In genomic region chr16:70679653-70680494, GRCh38 we compare ENCODE assay signal across 11 cellular contexts. TPM values are rescaled to one million over a fixed set of nuclear protein-coding genes. Genes with fewer than 3 reads are reported as not detected.
DNase-seq lines count a peak whose midpoint lies in the region; ATAC-seq, FAIRE-seq and TF ChIP-seq lines count a peak whose summit lies in the region.
"Had no signal": no experiment of that assay in that cellular context is flagged by ENCODE, and none has a peak within 500 bp of the region (broad histone marks: within the 10 kb centered on the region; RNA-seq: fewer than 3 reads in every experiment).

No MANE protein-coding gene starts in this region.

- no peak overlapping the region for H2BK120ac ChIP-seq in H9 (ENCODE audit: low read depth, low read length, poor library complexity, severe bottlenecking)

- H2BK5ac ChIP-seq in H9 (ENCODE audit: insufficient read length, low read length): no peak overlapping the region

- H2BK12ac ChIP-seq in H9 (ENCODE audit: insufficient read length, low read depth, low read length): no peak overlapping the region

- H3K79me2 ChIP-seq in H9 (ENCODE audit: insufficient read depth, low read length): no peaks in the 10 kb centered on the region

- H3K4me1 ChIP-seq in H9 (ENCODE audit: insufficient read depth, low read length) (no peaks in the 10 kb centered on the region), kidney (ENCODE audit: control insufficient read depth in 1 of 2, insufficient read depth in 1 of 2, low read depth in 1 of 2, low read length in 2 of 2) (peaks cover 3 to 31% of the 10 kb centered on the region in 2 donors), testis (peaks cover 30% of the 10 kb centered on the region)

- no peak for FAIRE-seq in kidney (lab: Jason Lieb, UNC)
- FAIRE-seq: keratinocyte had no signal

- ATAC-seq in HG03097 (IDR thresholded peaks at IDR 0.05; ENCODE audit: low FRiP score, unreplicated experiment): no peak
- no peak for ATAC-seq in HG03432 (IDR thresholded peaks at IDR 0.05; ENCODE audit: unreplicated experiment)
- no peak for ATAC-seq in GM21390 (IDR thresholded peaks at IDR 0.05; ENCODE audit: unreplicated experiment)

- H3K27ac Mint-ChIP-seq in H9 (no peak overlapping the region), immature natural killer cell (no peak overlapping the region)
- H3K27ac Mint-ChIP-seq: activated naive CD4-positive, alpha-beta T cell treated with anti-CD3 and anti-CD28 coated beads, Interleukin-2, amount 50 U/mL, for 24 hours had no signal

- intact Hi-C loops in kidney (cut with DNase I) (loop anchor here (5.0 kb wide), 1 partner anchor 92 kb away; no protein-coding TSS in a partner anchor), testis (cut with DNase I; ENCODE audit: low total_unique reads) (loop anchor here (5.0 kb wide), 1 partner anchor 92 kb away; no protein-coding TSS in a partner anchor)

- H3K4me2 ChIP-seq in H9 (ENCODE audit: insufficient read depth, insufficient read length, low read length): no peak overlapping the region

- in situ Hi-C loops in brain microvascular endothelial cell (cut with HindIII; ENCODE audit: low pct_ligation_motif_present, low sequenced_read_pairs): no loop called here

- H3K27me3 Mint-ChIP-seq in H9 (ENCODE audit: low read depth) (no peaks in the 10 kb centered on the region), immature natural killer cell (ENCODE audit: low read depth in 3 of 3) (peaks cover 0 to 2% (median 2%) of the 10 kb centered on the region in 3 donors)

- H3K23me2 ChIP-seq in H9 (ENCODE audit: insufficient read length, low read depth, low read length, poor library complexity, severe bottlenecking): peaks cover 1% of the 10 kb centered on the region

- no peak overlapping the region for H2AFZ ChIP-seq in H9 (ENCODE audit: low read length)

- no peaks in the 10 kb centered on the region for H3K27me3 ChIP-seq in H9 (ENCODE audit: insufficient read depth, low read length)
- H3K27me3 ChIP-seq in brain microvascular endothelial cell (replicated peaks): no peaks in the 10 kb centered on the region
- H3K27me3 ChIP-seq in testis: no peaks in the 10 kb centered on the region

- DNase-seq in H9 (peak; percentile 79), brain microvascular endothelial cell (no peak), kidney (peak; percentile 78), testis (no peak), immature natural killer cell (no peak)
- DNase-seq: SHP77 treated with DMSO at 0.1 percent for 48 hours had no signal

- H3K9me3 Mint-ChIP-seq in H9: no peaks in the 10 kb centered on the region; a peak in 1 of 5 replicates
- no peaks in the 10 kb centered on the region for H3K9me3 Mint-ChIP-seq in immature natural killer cell
- H3K9me3 Mint-ChIP-seq: activated naive CD4-positive, alpha-beta T cell treated with anti-CD3 and anti-CD28 coated beads, Interleukin-2, amount 50 U/mL, for 24 hours had no signal

- H2BK20ac ChIP-seq in H9 (ENCODE audit: low read depth, low read length, poor library complexity, severe bottlenecking): no peak overlapping the region

- TF ChIP-seq CTCF in H9 (conservative IDR thresholded peaks at IDR 0.05) (peak; percentile 65; the same call in 2 of the 3 replicates), brain microvascular endothelial cell (IDR thresholded peaks at IDR 0.05; ENCODE audit: low read depth, low read length, missing control alignments) (peak; percentile 34), kidney (IDR thresholded peaks at IDR 0.05; ENCODE audit: borderline replicate concordance, extremely low read depth, insufficient read depth) (peak; percentile 62), testis (IDR thresholded peaks at IDR 0.05) (peak; percentile 65 to 69 (median 66))

- no peak overlapping the region for H3K4ac ChIP-seq in H9 (ENCODE audit: low read depth, low read length)

- H4K8ac ChIP-seq in H9 (replicated peaks; ENCODE audit: insufficient read length, low read depth, low read length): no peak overlapping the region

- H3K23ac ChIP-seq in H9 (ENCODE audit: insufficient read length, low read depth, low read length): no peak overlapping the region

- TF ChIP-seq POLR2A in testis (IDR thresholded peaks at IDR 0.05): no peak

- no peak overlapping the region for H4K5ac ChIP-seq in H9 (ENCODE audit: insufficient read length, low read depth, low read length)

- peaks cover 12% of the 10 kb centered on the region for H3K36me3 ChIP-seq in brain microvascular endothelial cell (replicated peaks)
- peaks cover 6 to 15% of the 10 kb centered on the region in 2 donors for H3K36me3 ChIP-seq in kidney (ENCODE audit: control insufficient read depth in 1 of 2, insufficient read depth in 2 of 2, low read length in 2 of 2)
- H3K36me3 ChIP-seq in testis (ENCODE audit: low read depth, missing control alignments): no peaks in the 10 kb centered on the region

- H3K9me3 ChIP-seq in H9 (ENCODE audit: control insufficient read depth, low read depth, low read length) (no peaks in the 10 kb centered on the region), kidney (ENCODE audit: control insufficient read depth in 1 of 2, low read length in 2 of 2) (no peaks in the 10 kb centered on the region), testis (no peaks in the 10 kb centered on the region)

- H3K9ac ChIP-seq in H9 (ENCODE audit: extremely low read depth, insufficient read length, low read length): no peak overlapping the region
- H3K9ac ChIP-seq in kidney (ENCODE audit: low read length in 2 of 2): no peak overlapping the region

- no peak overlapping the region for H4K91ac ChIP-seq in H9 (ENCODE audit: insufficient read length, low read depth, low read length)

- no peak overlapping the region for H2AK5ac ChIP-seq in H9 (ENCODE audit: insufficient read length, low read length)

- H3K14ac ChIP-seq in H9 (ENCODE audit: insufficient read depth, low read length): no peak overlapping the region

- WGBS in H9 (ENCODE audit: extremely low coverage, insufficient read length, low lambda C conversion rate): no CpG with 5 or more reads among the region's 83 CpGs
- WGBS in testis, 2 donors: 45 to 59% methylated on average over 20 to 82 of the region's 83 CpGs

- H3K27ac ChIP-seq in H9 (ENCODE audit: insufficient read length, low read depth, low read length): no peak overlapping the region
- no peak overlapping the region for H3K27ac ChIP-seq in brain microvascular endothelial cell
- no peak overlapping the region for H3K27ac ChIP-seq in kidney (ENCODE audit: low read depth in 2 of 2, low read length in 2 of 2)
- no peak overlapping the region for H3K27ac ChIP-seq in testis

- H3K4me3 Mint-ChIP-seq in H9: no peak overlapping the region; a peak in 1 of 5 replicates
- H3K4me3 Mint-ChIP-seq in immature natural killer cell: no peak overlapping the region
- H3K4me3 Mint-ChIP-seq: activated naive CD4-positive, alpha-beta T cell treated with anti-CD3 and anti-CD28 coated beads, Interleukin-2, amount 50 U/mL, for 24 hours had no signal

- H3K79me1 ChIP-seq in H9 (ENCODE audit: insufficient read depth, low read depth, low read length, poor library complexity, severe bottlenecking): no peaks in the 10 kb centered on the region

- H3K56ac ChIP-seq in H9 (ENCODE audit: insufficient read length, low read depth, low read length): no peak overlapping the region

- no peaks in the 10 kb centered on the region for H4K20me1 ChIP-seq in H9 (ENCODE audit: control insufficient read depth, insufficient read depth, insufficient read length)

- H2BK15ac ChIP-seq in H9 (ENCODE audit: low read depth, low read length): no peak overlapping the region

- H3K18ac ChIP-seq in H9 (ENCODE audit: insufficient read length, low read depth, low read length): no peak overlapping the region

- H3K36me3 Mint-ChIP-seq in H9 (ENCODE audit: insufficient read depth in 1 of 3, low read depth in 3 of 3) (peaks cover 2 to 31% (median 21%) of the 10 kb centered on the region in 3 experiments), immature natural killer cell (no peaks in the 10 kb centered on the region)
- H3K36me3 Mint-ChIP-seq: activated naive CD4-positive, alpha-beta T cell treated with anti-CD3 and anti-CD28 coated beads, Interleukin-2, amount 50 U/mL, for 24 hours had no signal

- H3K4me3 ChIP-seq in brain microvascular endothelial cell (ENCODE audit: low read depth, low read length) (no peak overlapping the region), kidney (ENCODE audit: low read length in 2 of 2) (no peak overlapping the region), testis (peak overlapping the region; percentile 12 to 21)

- H3K4me1 Mint-ChIP-seq in H9: peaks cover 4 to 14% of the 10 kb centered on the region in 2 experiments; a peak in 3 of 4 replicates
- H3K4me1 Mint-ChIP-seq in immature natural killer cell: peaks cover 1 to 5% of the 10 kb centered on the region in 2 donors
- H3K4me1 Mint-ChIP-seq: activated naive CD4-positive, alpha-beta T cell treated with anti-CD3 and anti-CD28 coated beads, Interleukin-2, amount 50 U/mL, for 24 hours had no signal

- no peak overlapping the region for H3T11ph ChIP-seq in H9 (ENCODE audit: low read length)

RNA-seq across cellular contexts. Expression of gene MTSS2, which starts 6.0 kb away (rescaled TPM):
- 41.0 and 42.5 TPM in 2 replicates for total RNA-seq in H9 (2021)
- 33.0 TPM for total RNA-seq in kidney
- polyA plus RNA-seq in kidney (ENCODE audit: insufficient read depth, low read depth, low replicate concordance): 19.2 TPM
- total RNA-seq in testis: 10 to 100 TPM; 25.6 to 28.7 TPM
- 24.6 TPM for polyA plus RNA-seq in testis (ENCODE audit: insufficient read depth, low read depth, low replicate concordance)
- not detected for polyA plus RNA-seq in immature natural killer cell

RNA-seq across cellular contexts. Expression of gene IL34, which starts 33.5 kb away (rescaled TPM):
- total RNA-seq in H9 (2021) (4.2 and 4.4 TPM in 2 replicates), kidney (7.4 TPM), testis (10 to 100 TPM in 1 of 2 donors, 1 to 10 TPM in 1; 5.4 to 11.9 TPM)
- polyA plus RNA-seq in kidney (ENCODE audit: insufficient read depth, low read depth, low replicate concordance) (5.9 TPM), testis (ENCODE audit: insufficient read depth, low read depth, low replicate concordance) (7.9 TPM), immature natural killer cell (not detected)

Comparison
In these comparisons a context has a peak if more than half of its experiments do, and no peak if none do; other contexts are left out.
1. DNase-seq: peak in H9 (single experiment) and kidney (single experiment); none in brain microvascular endothelial cell (single experiment), testis (single experiment) and immature natural killer cell (0 of 3).
2. H3K4me3 ChIP-seq: peak in testis (2 of 2); none in brain microvascular endothelial cell (single experiment) and kidney (0 of 2).
3. Peak in every context shown above with its lines, with median percentiles within 50 percentile points of each other: CTCF ChIP-seq.